In the genomic region with DNA sequence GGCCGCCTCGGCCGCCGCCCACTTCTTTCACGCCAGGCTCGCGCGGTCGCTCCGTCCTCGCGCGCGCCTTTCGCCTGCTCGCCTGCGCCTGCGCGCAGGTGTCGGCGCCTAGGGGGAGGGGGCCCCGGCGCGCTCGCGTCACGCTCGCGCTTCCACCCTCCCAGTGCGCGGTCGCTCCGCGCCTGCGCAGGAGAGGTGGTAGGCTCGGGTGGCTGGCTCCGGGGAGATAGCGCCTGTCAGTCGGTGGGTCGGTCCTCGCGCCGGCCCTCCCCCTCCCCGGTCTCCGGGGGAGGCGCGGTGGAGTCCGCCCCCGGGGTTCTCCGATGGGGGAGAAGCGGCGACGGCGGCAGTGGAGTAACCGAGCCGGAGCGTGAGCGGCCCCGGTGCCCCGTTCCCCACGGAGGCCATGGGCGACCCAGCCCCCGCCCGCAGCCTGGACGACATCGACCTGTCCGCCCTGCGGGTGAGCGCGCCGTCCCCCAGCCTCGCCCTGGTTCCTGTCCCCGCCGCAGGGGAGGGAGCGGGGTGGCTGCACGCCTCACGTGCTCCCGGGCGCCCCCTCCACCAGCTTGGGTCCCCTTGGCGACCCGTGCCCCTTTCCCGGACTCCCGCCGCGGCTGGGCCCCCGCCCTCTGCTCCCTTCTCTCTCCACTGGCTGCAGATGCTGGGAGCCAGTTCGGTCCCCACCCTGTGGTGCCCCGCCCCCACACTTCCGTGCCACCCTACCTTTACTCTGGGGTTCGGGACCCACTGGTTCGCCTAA, we compare ENCODE assay signal across 8 cellular contexts. TPM values are rescaled to one million over a fixed set of nuclear protein-coding genes. Genes with fewer than 3 reads are reported as not detected.
DNase-seq lines count a peak whose midpoint lies in the region; ATAC-seq, FAIRE-seq and TF ChIP-seq lines count a peak whose summit lies in the region.

Gene MINK1 (plus strand): TSS at position 163 of the 763 bp plus-strand sequence. CDS start 244 bp downstream, at position 407.

- intact Hi-C loops in head of caudate nucleus (cut with DNase I), result loop anchor here (2.0 to 10.0 kb wide), 2 partner anchors 43 to 51 kb away; no protein-coding TSS in a partner anchor
- intact Hi-C loops in pancreas (cut with DNase I), result no loop called here
- intact Hi-C loops in thyroid gland (cut with DNase I), result no loop called here

- H3K27ac ChIP-seq in SU-DHL-6 (ENCODE audit: low read depth, low read length) (peak within 1 kb of the TSS; percentile 21; the same call in 1 of the 2 replicates), pancreas (peak within 1 kb of the TSS; percentile 77 to 94 (median 90)), thyroid gland (peak within 1 kb of the TSS; percentile 69 to 83 (median 69))

- H3K4me3 Mint-ChIP-seq in activated naive CD8-positive, alpha-beta T cell treated with anti-CD3 and anti-CD28 coated beads, Interleukin-2, amount 10 ng/mL, durations not matched to agents 7 days and 5 days, result peak within 1 kb of the TSS; percentile 97

- H3K4me2 ChIP-seq in SU-DHL-6 (ENCODE audit: low read depth, low read length, poor library complexity, severe bottlenecking), result peak within 1 kb of the TSS; percentile 83

- 0 to 1% methylated on average over 40 to 91 of the region's 91 CpGs for WGBS in pancreas, 2 donors
- WGBS in thyroid gland, 2 donors, result 1% methylated on average over 27 to 42 of the region's 91 CpGs

- no peaks in the 10 kb centered on the region for H3K9me2 ChIP-seq in SU-DHL-6 (replicated peaks; ENCODE audit: insufficient read depth, low read length)

- peak within 1 kb of the TSS; percentile 88 for H3K27ac Mint-ChIP-seq in activated naive CD8-positive, alpha-beta T cell treated with anti-CD3 and anti-CD28 coated beads, Interleukin-2, amount 10 ng/mL, durations not matched to agents 7 days and 5 days

- ATAC-seq in activated naive CD8-positive, alpha-beta T cell treated with anti-CD3 and anti-CD28 coated beads, Interleukin-2, amount 10 ng/mL, durations not matched to agents 7 days and 5 days (ENCODE audit: low read depth), result peak; percentile 92
- ATAC-seq in pancreas, result peak; percentile 88 to 97 (median 96)

- POLR2A ChIA-PET in activated naive CD8-positive, alpha-beta T cell treated with anti-CD3 and anti-CD28 coated beads, Interleukin-2, amount 10 ng/mL, durations not matched to agents 7 days and 5 days (lab: Charles Lee), result interaction anchor here (0.7 to 2.0 kb wide), 4 partner anchors 26 to 123 kb away, joined by 3 to 6 read pairs (median 3); partner anchors contain the start of gene ARRB2

- H3K9me3 Mint-ChIP-seq in activated naive CD8-positive, alpha-beta T cell treated with anti-CD3 and anti-CD28 coated beads, Interleukin-2, amount 10 ng/mL, durations not matched to agents 7 days and 5 days, result no peaks in the 10 kb centered on the region

- H3K36me3 ChIP-seq in SU-DHL-6 (ENCODE audit: low read length) (no peaks in the 10 kb centered on the region), pancreas (no peaks in the 10 kb centered on the region), thyroid gland (no peaks in the 10 kb centered on the region)

- H2AFZ ChIP-seq in SU-DHL-6 (ENCODE audit: low read depth, low read length, severe bottlenecking), result peak within 1 kb of the TSS; percentile 99

- peak; percentile 69 for DNase-seq in HFF-Myc (ENCODE audit: extremely low read depth, low read depth)
- peak; percentile 86 for DNase-seq in NB4 (ENCODE audit: low read depth)
- DNase-seq in activated naive CD8-positive, alpha-beta T cell treated with anti-CD3 and anti-CD28 coated beads, Interleukin-2, amount 10 ng/mL, durations not matched to agents 7 days and 5 days, result peak; percentile 92
- peak; percentile 55 to 94 (median 88) for DNase-seq in head of caudate nucleus
- DNase-seq in pancreas, result peak; percentile 86 to 97 (median 93)
- DNase-seq in thyroid gland, result peak; percentile 88 to 90

- TF ChIP-seq CTCF in HFF-Myc (IDR thresholded peaks at IDR 0.05; ENCODE audit: low read depth, low read length, missing control alignments), result no peak
- no peak for TF ChIP-seq CTCF in NB4 (IDR thresholded peaks at IDR 0.05; ENCODE audit: low read depth, low read length)
- TF ChIP-seq CTCF in SU-DHL-6 (IDR thresholded peaks at IDR 0.05; ENCODE audit: insufficient read depth, low read length, poor library complexity, severe bottlenecking), result no peak
- TF ChIP-seq CTCF in pancreas (IDR thresholded peaks at IDR 0.05), result no peak
- no peak for TF ChIP-seq CTCF in thyroid gland (IDR thresholded peaks at IDR 0.05)

- H3K4me1 Mint-ChIP-seq in activated naive CD8-positive, alpha-beta T cell treated with anti-CD3 and anti-CD28 coated beads, Interleukin-2, amount 10 ng/mL, durations not matched to agents 7 days and 5 days, result peaks cover 27% of the 10 kb centered on the region

- no peak for FAIRE-seq in pancreas (lab: Jason Lieb, UNC)

- peak within 1 kb of the TSS; percentile 71 for H3K4me3 ChIP-seq in GM08714 (ENCODE audit: low read length)
- H3K4me3 ChIP-seq in HFF-Myc (replicated peaks; ENCODE audit: low read depth, low read length), result peak within 1 kb of the TSS; percentile 85
- peak within 1 kb of the TSS; percentile 71 for H3K4me3 ChIP-seq in NB4 (ENCODE audit: low read depth, low read length)
- peak within 1 kb of the TSS; percentile 81 for H3K4me3 ChIP-seq in SU-DHL-6 (ENCODE audit: insufficient read depth, low read length, poor library complexity, severe bottlenecking)
- peak within 1 kb of the TSS; percentile 72 to 98 (median 84) for H3K4me3 ChIP-seq in pancreas
- peak within 1 kb of the TSS; percentile 49 to 95 (median 92) for H3K4me3 ChIP-seq in thyroid gland (replicated peaks in 1 of 3)

- H4K20me1 ChIP-seq in SU-DHL-6 (ENCODE audit: low read depth, low read length), result no peaks in the 10 kb centered on the region

- H3K79me2 ChIP-seq in SU-DHL-6 (ENCODE audit: insufficient read depth, low read length), result peaks cover 35% of the 10 kb centered on the region

- no peaks in the 10 kb centered on the region for H3K27me3 Mint-ChIP-seq in activated naive CD8-positive, alpha-beta T cell treated with anti-CD3 and anti-CD28 coated beads, Interleukin-2, amount 10 ng/mL, durations not matched to agents 7 days and 5 days

- H3K4me1 ChIP-seq in pancreas (peaks cover 11 to 27% (median 25%) of the 10 kb centered on the region in 3 donors), thyroid gland (peaks cover 12 to 24% of the 10 kb centered on the region in 2 donors)

- peaks cover 7% of the 10 kb centered on the region for H3K36me3 Mint-ChIP-seq in activated naive CD8-positive, alpha-beta T cell treated with anti-CD3 and anti-CD28 coated beads, Interleukin-2, amount 10 ng/mL, durations not matched to agents 7 days and 5 days

- no peaks in the 10 kb centered on the region for H3K27me3 ChIP-seq in SU-DHL-6 (ENCODE audit: low read length)
- no peaks in the 10 kb centered on the region for H3K27me3 ChIP-seq in pancreas
- H3K27me3 ChIP-seq in thyroid gland, result no peaks in the 10 kb centered on the region

- 0 out of 2 replicates have a peak, but pooled peaks cover 6% of the 10 kb centered on the region for H3F3A ChIP-seq in SU-DHL-6 (ENCODE audit: insufficient read depth)

- H3K9me3 ChIP-seq in SU-DHL-6 (ENCODE audit: insufficient read depth, low read length) (no peaks in the 10 kb centered on the region), pancreas (no peaks in the 10 kb centered on the region), thyroid gland (no peaks in the 10 kb centered on the region)

- peak within 1 kb of the TSS; percentile 90 for H3K9ac ChIP-seq in SU-DHL-6 (ENCODE audit: low read length)

- TF ChIP-seq POLR2A in NB4 (IDR thresholded peaks at IDR 0.05; ENCODE audit: extremely low read depth, insufficient read length), result peak; percentile 56
- peak; percentile 50 to 86 for TF ChIP-seq POLR2A in thyroid gland (IDR thresholded peaks at IDR 0.05)

RNA-seq across cellular contexts. Expression of gene MINK1, which starts in this region (rescaled TPM):
- 100 to 1,000 TPM; 123 to 128 TPM for total RNA-seq in activated naive CD8-positive, alpha-beta T cell treated with anti-CD3 and anti-CD28 coated beads, Interleukin-2, amount 10 ng/mL, durations not matched to agents 7 days and 5 days
- 10 to 100 TPM; 39.6 to 70.3 (median 44.0) TPM for total RNA-seq in pancreas
- 10 to 100 TPM; 62.3 to 79.3 TPM for polyA plus RNA-seq in pancreas
- 10 to 100 TPM; 25.1 to 51.6 (median 31.2) TPM for total RNA-seq in thyroid gland

Comparison
In these comparisons a context has a peak if more than half of its experiments do, and no peak if none do; other contexts are left out.
1. Peak in every context shown above with its lines: DNase-seq, ATAC-seq, H3K4me3 ChIP-seq and H3K27ac ChIP-seq.
2. H3K27ac ChIP-seq: peak in every context shown above with its lines; median percentile 90 in pancreas; 69 in thyroid gland; 21 in SU-DHL-6.